ENCODE assay signal across 8 cellular contexts in genomic region chr10:79443338-79444242, GRCh38. TPM values are rescaled to one million over a fixed set of nuclear protein-coding genes. Genes with fewer than 3 reads are reported as not detected.
DNase-seq lines count a peak whose midpoint lies in the region; ATAC-seq, FAIRE-seq and TF ChIP-seq lines count a peak whose summit lies in the region.

No MANE protein-coding gene starts in this region.

- no peaks in the 10 kb centered on the region for H3K9me3 Mint-ChIP-seq in CD8-positive, alpha-beta T cell

- dilution Hi-C loops in endothelial cell of umbilical vein (cut with MboI; ENCODE audit: extremely low pct_ligation_motif_present, low sequenced_read_pairs): no loop called here

- H3K27ac ChIP-seq in CD8-positive, alpha-beta T cell (ENCODE audit: low read depth, low read length): no peak overlapping the region
- H3K27ac ChIP-seq in OCI-LY1 (ENCODE audit: low read depth, low read length, poor library complexity, severe bottlenecking): no peak overlapping the region
- H3K27ac ChIP-seq in endothelial cell of umbilical vein (ENCODE audit: insufficient read depth, low read depth, low read length): no peak overlapping the region
- H3K27ac ChIP-seq in ovary: peak overlapping the region in 1 of 2 donors; percentile 25

- H3K4me1 Mint-ChIP-seq in CD8-positive, alpha-beta T cell (ENCODE audit: low read depth): peaks cover 24% of the 10 kb centered on the region

- no TSS peak for BruUV-seq in endothelial cell of umbilical vein (replicated peaks; lab: Mats Ljungman, UMichigan)

- H3K27ac Mint-ChIP-seq in CD8-positive, alpha-beta T cell: no peak overlapping the region

- no peak for TF ChIP-seq EP300 in ovary (IDR thresholded peaks at IDR 0.05)

- intact Hi-C loops in CD8-positive, alpha-beta T cell (cut with DNase I, micrococcal nuclease): loop anchor here (2.0 to 10.0 kb wide), 8 partner anchors 97 to 1415 kb away; partner anchors contain the start of genes ANXA11 (in 2 of the 2), POLR3A (in 1 of the 2) and PPIF (in 1 of the 2)
- intact Hi-C loops in endothelial cell of umbilical vein (cut with micrococcal nuclease) (loop anchor here (1.0 kb wide), 2 partner anchors 40 to 44 kb away; no protein-coding TSS in a partner anchor), ovary (cut with DNase I) (loop anchor here in 3 of 4 donors (2.0 to 5.0 kb wide), 3 partner anchors 36 to 56 kb away; no protein-coding TSS in a partner anchor), mucosa of descending colon (cut with DNase I, micrococcal nuclease) (loop anchor here in 1 of 2 donors (5.0 kb wide), 1 partner anchor 41 kb away; no protein-coding TSS in a partner anchor)

- H3K36me3 ChIP-seq in CD8-positive, alpha-beta T cell (ENCODE audit: insufficient read depth, low read length): no peaks in the 10 kb centered on the region
- H3K36me3 ChIP-seq in OCI-LY1 (ENCODE audit: insufficient read depth, low read length) (no peaks in the 10 kb centered on the region), endothelial cell of umbilical vein (ENCODE audit: control insufficient read depth in 2 of 2, extremely low read depth in 1 of 2, insufficient read depth in 2 of 2, low read length in 2 of 2) (no peaks in the 10 kb centered on the region), ovary (no peaks in the 10 kb centered on the region), mucosa of descending colon (ENCODE audit: low read depth) (no peaks in the 10 kb centered on the region)

- H3K4me3 ChIP-seq in CD8-positive, alpha-beta T cell (ENCODE audit: low read depth, low read length): peak overlapping the region; percentile 53
- no peak overlapping the region for H3K4me3 ChIP-seq in OCI-LY1 (ENCODE audit: low read depth, low read length, poor library complexity, severe bottlenecking)
- H3K4me3 ChIP-seq in endothelial cell of umbilical vein (replicated peaks in 1 of 3; ENCODE audit: insufficient read depth in 1 of 3, low read depth in 1 of 3, low read length in 3 of 3): peak overlapping the region in 1 of 3 experiments; percentile 64
- peak overlapping the region; percentile 99 for H3K4me3 ChIP-seq in ovary
- no peak overlapping the region for H3K4me3 ChIP-seq in mucosa of descending colon

- POLR2A ChIA-PET in CD8-positive, alpha-beta T cell (lab: Charles Lee): no interaction called here
- POLR2A ChIA-PET in endothelial cell of umbilical vein (lab: Charles Lee): no interaction called here

- H3K9me2 ChIP-seq in OCI-LY1 (ENCODE audit: low read depth, low read length): no peaks in the 10 kb centered on the region

- H3K9ac ChIP-seq in OCI-LY1 (ENCODE audit: low read length) (no peak overlapping the region), endothelial cell of umbilical vein (replicated peaks; ENCODE audit: extremely low read depth, insufficient read depth, low read length) (no peak overlapping the region)

- H3K27me3 Mint-ChIP-seq in CD8-positive, alpha-beta T cell (ENCODE audit: low read depth): no peaks in the 10 kb centered on the region

- H3K4me2 ChIP-seq in OCI-LY1 (ENCODE audit: low read length) (peak overlapping the region; percentile 74; the same call in 1 of the 2 replicates), endothelial cell of umbilical vein (ENCODE audit: insufficient read depth, low read length) (peak overlapping the region; percentile 25)

- no peak for ATAC-seq in CD8-positive, alpha-beta T cell
- ATAC-seq in GM18909 (IDR thresholded peaks at IDR 0.05; ENCODE audit: poor library complexity, unreplicated experiment) (no peak), GM21825 (IDR thresholded peaks at IDR 0.05; ENCODE audit: unreplicated experiment) (no peak), mucosa of descending colon (no peak), HG03097 (IDR thresholded peaks at IDR 0.05; ENCODE audit: low FRiP score, unreplicated experiment) (no peak)

- no peaks in the 10 kb centered on the region for H3K9me3 ChIP-seq in CD8-positive, alpha-beta T cell (ENCODE audit: low read length)
- H3K9me3 ChIP-seq in OCI-LY1 (ENCODE audit: low read length) (no peaks in the 10 kb centered on the region), endothelial cell of umbilical vein (replicated peaks; ENCODE audit: control insufficient read depth, insufficient read depth, low read length) (no peaks in the 10 kb centered on the region), ovary (no peaks in the 10 kb centered on the region), mucosa of descending colon (no peaks in the 10 kb centered on the region)

- H3K9me1 ChIP-seq in endothelial cell of umbilical vein (replicated peaks; ENCODE audit: control insufficient read depth, extremely low read depth, insufficient read depth, low read length): no peaks in the 10 kb centered on the region

- H2AFZ ChIP-seq in OCI-LY1 (ENCODE audit: low read length): no peak overlapping the region
- no peak overlapping the region for H2AFZ ChIP-seq in endothelial cell of umbilical vein (ENCODE audit: low read depth, low read length)

- peaks cover 24% of the 10 kb centered on the region for H3K4me1 ChIP-seq in CD8-positive, alpha-beta T cell (ENCODE audit: insufficient read depth, low read length)
- peaks cover 15% of the 10 kb centered on the region for H3K4me1 ChIP-seq in OCI-LY1 (ENCODE audit: insufficient read depth, low read length, severe bottlenecking)
- peaks cover 19% of the 10 kb centered on the region for H3K4me1 ChIP-seq in endothelial cell of umbilical vein (ENCODE audit: control insufficient read depth, extremely low read depth, insufficient read depth, low read length)
- H3K4me1 ChIP-seq in ovary (ENCODE audit: insufficient read depth): peaks cover 22% of the 10 kb centered on the region
- H3K4me1 ChIP-seq in mucosa of descending colon (ENCODE audit: low read depth): peaks cover 20% of the 10 kb centered on the region

- no peak for TF ChIP-seq CTCF in CD8-positive, alpha-beta T cell (IDR thresholded peaks at IDR 0.05)
- no peak for TF ChIP-seq CTCF in OCI-LY1 (IDR thresholded peaks at IDR 0.05; ENCODE audit: low read length)
- no peak for TF ChIP-seq CTCF in endothelial cell of umbilical vein (IDR thresholded peaks at IDR 0.05; ENCODE audit: extremely low read depth in 1 of 2, insufficient read depth in 1 of 2, low read depth in 1 of 2, low read length in 2 of 2)
- no peak for TF ChIP-seq CTCF in ovary (IDR thresholded peaks at IDR 0.05)
- no peak for TF ChIP-seq CTCF in mucosa of descending colon (IDR thresholded peaks at IDR 0.05)

- CTCF ChIA-PET in CD8-positive, alpha-beta T cell (lab: Charles Lee): interaction anchor here (1.0 to 1.4 kb wide), 2 partner anchors 9 to 69 kb away, joined by 3 to 11 read pairs; no protein-coding TSS in a partner anchor
- CTCF ChIA-PET in endothelial cell of umbilical vein (lab: Charles Lee): interaction anchor here (1.0 to 3.3 kb wide), 4 partner anchors 28 to 69 kb away, joined by 3 to 20 read pairs (median 6); no protein-coding TSS in a partner anchor

- WGBS in ovary, 3 donors: 9 to 14% (median 12%) methylated on average over 11 of the region's 11 CpGs

- no peak for DNase-seq in CD8-positive, alpha-beta T cell
- DNase-seq in endothelial cell of umbilical vein (ENCODE audit: low read depth, low spot score): no peak
- peak in 1 of 5 donors; percentile 8 for DNase-seq in ovary
- DNase-seq in mucosa of descending colon: no peak

- no peaks in the 10 kb centered on the region for H3K27me3 ChIP-seq in CD8-positive, alpha-beta T cell (ENCODE audit: insufficient read depth, low read length)
- H3K27me3 ChIP-seq in OCI-LY1 (ENCODE audit: insufficient read depth, low read length): peaks cover 6% of the 10 kb centered on the region; the same call in 1 of the 2 replicates
- H3K27me3 ChIP-seq in endothelial cell of umbilical vein (ENCODE audit: control insufficient read depth in 2 of 2, insufficient read depth in 2 of 2, low read length in 2 of 2): no peaks in the 10 kb centered on the region
- H3K27me3 ChIP-seq in ovary: no peaks in the 10 kb centered on the region

- no peaks in the 10 kb centered on the region for H3F3A ChIP-seq in OCI-LY1 (ENCODE audit: insufficient read depth, low read length)

- peak overlapping the region; percentile 85 for H3K4me3 Mint-ChIP-seq in CD8-positive, alpha-beta T cell

- TF ChIP-seq POLR2A in endothelial cell of umbilical vein (IDR thresholded peaks at IDR 0.05; ENCODE audit: low read depth, low read length) (no peak), ovary (IDR thresholded peaks at IDR 0.05) (no peak)

- no peaks in the 10 kb centered on the region for H3K36me3 Mint-ChIP-seq in CD8-positive, alpha-beta T cell

- H4K20me1 ChIP-seq in OCI-LY1 (ENCODE audit: insufficient read depth, low read length): no peaks in the 10 kb centered on the region
- no peaks in the 10 kb centered on the region for H4K20me1 ChIP-seq in endothelial cell of umbilical vein (replicated peaks; ENCODE audit: control insufficient read depth, extremely low read depth, insufficient read depth, low read length)

- no peak for FAIRE-seq in endothelial cell of umbilical vein (lab: Jason Lieb, UNC)

- H3K79me2 ChIP-seq in OCI-LY1 (ENCODE audit: insufficient read depth, low read length): no peaks in the 10 kb centered on the region
- H3K79me2 ChIP-seq in endothelial cell of umbilical vein (ENCODE audit: control insufficient read depth, insufficient read depth, low read length): no peaks in the 10 kb centered on the region

TF ChIP-seq in endothelial cell of umbilical vein, 7 proteins besides CTCF, POLR2A, EP300 and RAD21 (continues in another document):
- TF ChIP-seq JUN (IDR thresholded peaks at IDR 0.05; ENCODE audit: borderline replicate concordance, insufficient read depth, insufficient read length, low read depth) (no peak), MYC (IDR thresholded peaks at IDR 0.05; ENCODE audit: low read depth, low read length) (no peak), MAX (IDR thresholded peaks at IDR 0.05; ENCODE audit: insufficient read depth, insufficient read length) (no peak), POLR2AphosphoS5 (IDR thresholded peaks at IDR 0.05; ENCODE audit: insufficient read depth, low read depth, low read length) (no peak), FOS (IDR thresholded peaks at IDR 0.05; ENCODE audit: borderline replicate concordance, insufficient read depth, low read length) (no peak)

RNA-seq across cellular contexts. Expression of gene ZCCHC24, which starts 1.8 kb away (rescaled TPM):
- total RNA-seq in CD8-positive, alpha-beta T cell: 1 to 10 TPM; 1.1 to 1.9 TPM
- total RNA-seq in endothelial cell of umbilical vein: 5.7 and 8.4 TPM in 2 replicates
- polyA plus RNA-seq in endothelial cell of umbilical vein: 4.7 and 5.2 TPM in 2 replicates
- 4.5 and 4.6 TPM in 2 replicates for polyA plus RNA-seq in endothelial cell of umbilical vein (2011; cell fraction: cytosol; rRNA removed)
- 2.9 and 3.2 TPM in 2 replicates for polyA plus RNA-seq in endothelial cell of umbilical vein (2011; cell fraction: nucleus; rRNA removed)
- polyA plus RNA-seq in endothelial cell of umbilical vein (2012): 3.6 and 6.8 TPM in 2 replicates
- polyA minus RNA-seq in endothelial cell of umbilical vein: 6.0 and 6.3 TPM in 2 replicates
- 2.6 TPM for polyA minus RNA-seq in endothelial cell of umbilical vein (2011; cell fraction: cytosol; rRNA and poly(A)+ RNA removed)
- 1.9 and 2.9 TPM in 2 replicates for polyA minus RNA-seq in endothelial cell of umbilical vein (2011; cell fraction: nucleus; rRNA and poly(A)+ RNA removed)
- total RNA-seq in ovary: 10 to 100 TPM; 21.6 to 92.1 (median 72.0) TPM
- polyA plus RNA-seq in ovary: 10 to 100 TPM; 33.5 to 35.9 TPM
- 100 to 1,000 TPM in 1 of 3 donors, 10 to 100 TPM in 1, 1 to 10 TPM in 1; 5.6 to 125 (median 22.8) TPM for total RNA-seq in mucosa of descending colon

Comparison
In these comparisons a context has a peak if more than half of its experiments do, and no peak if none do; other contexts are left out.
1. H3K4me3 ChIP-seq: peak in CD8-positive, alpha-beta T cell (single experiment) and ovary (single experiment); none in OCI-LY1 (single experiment) and mucosa of descending colon (single experiment).